In genomic region chr9:93009337-93010015, GRCh38 we compare ENCODE assay signal across 15 cellular contexts. TPM values are rescaled to one million over a fixed set of nuclear protein-coding genes. Genes with fewer than 3 reads are reported as not detected.
A peak's percentile ranks its signal among the peaks of the same experiment; 100 is the strongest.
DNase-seq lines count a peak whose midpoint lies in the region; ATAC-seq and TF ChIP-seq lines count a peak whose summit lies in the region.
"Had no signal": no experiment of that assay in that cellular context is flagged by ENCODE, and none has a peak within 500 bp of the region (broad histone marks: within the 10 kb centered on the region; RNA-seq: fewer than 3 reads in every experiment).

No MANE protein-coding gene starts in this region.

- H3K27ac Mint-ChIP-seq in WTC11 = peak overlapping the region; percentile 11; the same call in 1 of the 2 replicates
- H3K27ac Mint-ChIP-seq: activated CD4-positive, alpha-beta T cell treated with anti-CD3 and anti-CD28 coated beads, Interleukin-2, amount 10 ng/mL, durations not matched to agents 7 days and 5 days had no signal

- H3K27me3 Mint-ChIP-seq in WTC11 (ENCODE audit: low read depth) = no peaks in the 10 kb centered on the region
- H3K27me3 Mint-ChIP-seq: activated CD4-positive, alpha-beta T cell treated with anti-CD3 and anti-CD28 coated beads, Interleukin-2, amount 10 ng/mL, durations not matched to agents 7 days and 5 days; activated naive CD8-positive, alpha-beta T cell had no signal

- POLR2A ChIA-PET in WTC11 (lab: Charles Lee) = no interaction called here

- no peak for TF ChIP-seq CTCF in WTC11 (IDR thresholded peaks at IDR 0.05)

- H3K9me3 Mint-ChIP-seq in WTC11 = no peaks in the 10 kb centered on the region
- H3K9me3 Mint-ChIP-seq: activated CD4-positive, alpha-beta T cell treated with anti-CD3 and anti-CD28 coated beads, Interleukin-2, amount 10 ng/mL, durations not matched to agents 7 days and 5 days had no signal

- DNase-seq in activated T-cell treated with anti-CD3 and anti-CD28 coated beads, Interleukin-2, amount 50 U/mL, for 48 hours = peak; percentile 12 to 15
- no peak for DNase-seq in activated T-cell treated with anti-CD3 and anti-CD28 coated beads for 4 hours
- DNase-seq in DMS79 (lab: John Stamatoyannopoulos, UW) = peak; percentile 24
- DNase-seq in WTC11 (ENCODE audit: low spot score) = no peak
- peak; percentile 8 for DNase-seq in stimulated activated CD8-positive, alpha-beta memory T cell treated with anti-CD3 and anti-CD28 coated beads, Interleukin-4, amount 100 ng/mL, for 48 hours
- DNase-seq in NCI-H748 treated with DMSO at 0.1 percent for 48 hours (lab: John Stamatoyannopoulos, UW) = no peak
- no peak for DNase-seq in NCI-H226
- DNase-seq: activated CD4-positive, alpha-beta T cell treated with anti-CD3 and anti-CD28 coated beads, Interleukin-2, amount 10 ng/mL, durations not matched to agents 7 days and 5 days; AML-193; effector CD8-positive, alpha-beta T cell; NCI-H146; transverse colon had no signal

- ATAC-seq in WTC11 = no peak
- ATAC-seq in GM21528 (IDR thresholded peaks at IDR 0.05; ENCODE audit: low FRiP score, unreplicated experiment) = no peak

- CTCF ChIA-PET in WTC11 (lab: Charles Lee) = interaction anchor here (1.0 to 1.1 kb wide), 3 partner anchors 51 to 145 kb away, joined by 3 to 4 read pairs (median 3); no protein-coding TSS in a partner anchor

- peaks cover 33% of the 10 kb centered on the region for H3K4me1 Mint-ChIP-seq in WTC11

- no peak overlapping the region for H3K4me3 Mint-ChIP-seq in WTC11
- H3K4me3 Mint-ChIP-seq: activated CD4-positive, alpha-beta T cell treated with anti-CD3 and anti-CD28 coated beads, Interleukin-2, amount 10 ng/mL, durations not matched to agents 7 days and 5 days; activated naive CD8-positive, alpha-beta T cell had no signal

- H3K36me3 Mint-ChIP-seq in WTC11 = no peaks in the 10 kb centered on the region
- H3K36me3 Mint-ChIP-seq: activated naive CD8-positive, alpha-beta T cell had no signal

TF ChIP-seq in WTC11, 78 proteins besides CTCF, POLR2A, EP300 and RAD21:
- TF ChIP-seq ZNF121 (CRISPR knock-in tag; IDR thresholded peaks at IDR 0.05) (no peak), CDX4 (CRISPR knock-in tag; IDR thresholded peaks at IDR 0.05; ENCODE audit: borderline replicate concordance) (no peak), PREB (CRISPR knock-in tag; IDR thresholded peaks at IDR 0.05; ENCODE audit: borderline replicate concordance) (no peak), NFYB (CRISPR knock-in tag; conservative IDR thresholded peaks at IDR 0.05; ENCODE audit: low read depth) (no peak), SMAD4 (CRISPR knock-in tag; IDR thresholded peaks at IDR 0.05) (no peak)

RNA-seq across cellular contexts. Expression of gene SUSD3, which starts 49.0 kb away (rescaled TPM):
- 11.5 to 13.2 TPM (median 11.9 TPM) in 3 replicates for total RNA-seq in WTC11 (2021)
- total RNA-seq: HT1080 had no signal

Comparison
In these comparisons a context has a peak if more than half of its experiments do, and no peak if none do; other contexts are left out.
1. DNase-seq: peak in activated T-cell treated with anti-CD3 and anti-CD28 coated beads, Interleukin-2, amount 50 U/mL, for 48 hours (2 of 2), DMS79 (single experiment) and stimulated activated CD8-positive, alpha-beta memory T cell treated with anti-CD3 and anti-CD28 coated beads, Interleukin-4, amount 100 ng/mL, for 48 hours (single experiment); none in activated T-cell treated with anti-CD3 and anti-CD28 coated beads for 4 hours (single experiment), WTC11 (single experiment), NCI-H748 treated with DMSO at 0.1 percent for 48 hours (single experiment) and NCI-H226 (single experiment).